Comparison of ENCODE assay signal across 19 cellular contexts in genomic region chr6:72466971-72467566, GRCh38.
DNase-seq lines count a peak whose midpoint lies in the region; ATAC-seq and TF ChIP-seq lines count a peak whose summit lies in the region.
"Had no signal": no experiment of that assay in that cellular context is flagged by ENCODE, and none has a peak within 500 bp of the region (broad histone marks: within the 10 kb centered on the region; RNA-seq: fewer than 3 reads in every experiment).

No MANE protein-coding gene starts in this region.

- no peak for TF ChIP-seq CTCF in lower lobe of right lung (IDR thresholded peaks at IDR 0.05)

- ATAC-seq in lower lobe of right lung (no peak), GM19452 (IDR thresholded peaks at IDR 0.05; ENCODE audit: unreplicated experiment) (no peak), HG03432 (IDR thresholded peaks at IDR 0.05; ENCODE audit: unreplicated experiment) (no peak)
- ATAC-seq: activated CD4-positive, alpha-beta T cell treated with anti-CD3 and anti-CD28 coated beads for 36 hours; foreskin keratinocyte; left lobe of liver; Panc1 had no signal

- H3K27me3 ChIP-seq in lower lobe of right lung (ENCODE audit: low read depth): no peaks in the 10 kb centered on the region
- H3K27me3 ChIP-seq: foreskin keratinocyte had no signal

- no peaks in the 10 kb centered on the region for H3K4me1 ChIP-seq in lower lobe of right lung

- no peak overlapping the region for H3K4me3 ChIP-seq in lower lobe of right lung
- H3K4me3 ChIP-seq: GM23248, SK-N-MC had no signal

- H3K36me3 ChIP-seq in lower lobe of right lung: no peaks in the 10 kb centered on the region

- peak; percentile 86 for DNase-seq in COR-L47 (lab: John Stamatoyannopoulos, UW)
- DNase-seq in NCI-H1105 (lab: John Stamatoyannopoulos, UW): peak; percentile 82
- DNase-seq in NCI-H446 (lab: John Stamatoyannopoulos, UW): peak; percentile 31 to 78
- peak; percentile 0 for DNase-seq in foreskin melanocyte
- DNase-seq in lower lobe of right lung: no peak
- DNase-seq in activated CD4-positive, alpha-beta T cell treated with anti-CD3 and anti-CD28 coated beads for 1 hour: no peak
- DNase-seq: activated CD4-positive, alpha-beta T cell treated with anti-CD3 and anti-CD28 coated beads for 36 hours; activated CD8-positive, alpha-beta memory T cell treated with anti-CD3 and anti-CD28 coated beads, Interleukin-2, amount 50 U/mL, for 4 hours; activated gamma-delta T cell; GM23248; MM.1S; NCI-H526 treated with DMSO at 0.1 percent for 48 hours; stimulated activated CD4-positive, alpha-beta T cell treated with anti-CD3 and anti-CD28 coated beads, Interleukin-4, amount 100 ng/mL, for 24 hours had no signal

- no peak overlapping the region for H3K27ac ChIP-seq in lower lobe of right lung
- H3K27ac ChIP-seq: foreskin keratinocyte, GM23248, SK-N-MC had no signal

- intact Hi-C loops in lower lobe of right lung (cut with DNase I): no loop called here

- no peaks in the 10 kb centered on the region for H3K9me3 ChIP-seq in lower lobe of right lung

Comparison
In these comparisons a context has a peak if more than half of its experiments do, and no peak if none do; other contexts are left out.
1. DNase-seq: peak in COR-L47 (single experiment), NCI-H1105 (single experiment), NCI-H446 (2 of 2) and foreskin melanocyte (single experiment); none in lower lobe of right lung (single experiment) and activated CD4-positive, alpha-beta T cell treated with anti-CD3 and anti-CD28 coated beads for 1 hour (single experiment).